15 cellular contexts compared by ENCODE assay signal in genomic region chr14:78606111-78606510, GRCh38.
DNase-seq lines count a peak whose midpoint lies in the region; ATAC-seq, FAIRE-seq and TF ChIP-seq lines count a peak whose summit lies in the region.
"Had no signal": no experiment of that assay in that cellular context is flagged by ENCODE, and none has a peak within 500 bp of the region (broad histone marks: within the 10 kb centered on the region; RNA-seq: fewer than 3 reads in every experiment).

No MANE protein-coding gene starts in this region.

- intact Hi-C loops in heart left ventricle (cut with DNase I), result no loop called here

- ATAC-seq in HG03108 (IDR thresholded peaks at IDR 0.05; ENCODE audit: unreplicated experiment) (no peak), heart left ventricle (no peak)

- TF ChIP-seq POLR2A in heart left ventricle (IDR thresholded peaks at IDR 0.05), result no peak

- H3K4me3 ChIP-seq in retinal pigment epithelial cell (ENCODE audit: low read length) (no peak overlapping the region), heart left ventricle (no peak overlapping the region)
- H3K4me3 ChIP-seq: MG63 had no signal

- DNase-seq in ELR (ENCODE audit: low read depth) (peak; percentile 82), RCC 7860 (ENCODE audit: low spot score) (peak; percentile 22), fibroblast of gingiva (ENCODE audit: low read depth) (peak; percentile 79), retinal pigment epithelial cell (ENCODE audit: low read depth) (peak; percentile 52), GM19239 (ENCODE audit: insufficient read length, low spot score) (no peak), heart left ventricle (no peak)
- DNase-seq: activated CD4-positive, alpha-beta T cell treated with anti-CD3 and anti-CD28 coated beads for 48 hours; activated naive CD4-positive, alpha-beta T cell treated with anti-CD3 and anti-CD28 coated beads for 36 hours; cortex of kidney; hippocampal formation; mesendoderm; MG63; posterior cingulate gyrus; T-helper 1 cell had no signal

- no peak for FAIRE-seq in RCC 7860 (lab: Jason Lieb, UNC)
- FAIRE-seq in GM19239 (lab: Jason Lieb, UNC), result no peak

- no peaks in the 10 kb centered on the region for H3K36me3 ChIP-seq in heart left ventricle
- H3K36me3 ChIP-seq: MG63 had no signal

- no peak overlapping the region for H3K27ac ChIP-seq in heart left ventricle

- TF ChIP-seq CTCF in retinal pigment epithelial cell (conservative IDR thresholded peaks at IDR 0.05; ENCODE audit: low read depth, low read length), result no peak
- TF ChIP-seq CTCF in heart left ventricle (IDR thresholded peaks at IDR 0.05), result no peak

- no peaks in the 10 kb centered on the region for H3K4me1 ChIP-seq in heart left ventricle

- H3K27me3 ChIP-seq in heart left ventricle, result peaks cover 0 to 3% (median 0%) of the 10 kb centered on the region in 9 donors
- H3K27me3 ChIP-seq: MG63 had no signal

- no peaks in the 10 kb centered on the region for H3K9me3 ChIP-seq in heart left ventricle
- H3K9me3 ChIP-seq: MG63 had no signal

Comparison
In these comparisons a context has a peak if more than half of its experiments do, and no peak if none do; other contexts are left out.
1. DNase-seq: peak in ELR (single experiment), RCC 7860 (single experiment), fibroblast of gingiva (single experiment) and retinal pigment epithelial cell (single experiment); none in GM19239 (single experiment) and heart left ventricle (0 of 5).